Comparison of ENCODE assay signal across 9 cellular contexts in genomic region chr4:99817310-99817885, GRCh38. TPM values are rescaled to one million over a fixed set of nuclear protein-coding genes. Genes with fewer than 3 reads are reported as not detected.
DNase-seq lines count a peak whose midpoint lies in the region; ATAC-seq and TF ChIP-seq lines count a peak whose summit lies in the region.
"Had no signal": no experiment of that assay in that cellular context is flagged by ENCODE, and none has a peak within 500 bp of the region (broad histone marks: within the 10 kb centered on the region; RNA-seq: fewer than 3 reads in every experiment).

No MANE protein-coding gene starts in this region.

- H3K4me3 ChIP-seq in GM12865 (ENCODE audit: low read depth, low read length) (peak overlapping the region; percentile 76), lower lobe of right lung (peak overlapping the region; percentile 45), brain microvascular endothelial cell (ENCODE audit: low read depth, low read length) (no peak overlapping the region)

- peak; percentile 50 for DNase-seq in GM12865 (ENCODE audit: low read depth)
- DNase-seq in OCI-M2 (lab: John Stamatoyannopoulos, UW; ENCODE audit: unreplicated experiment): peak; percentile 9
- no peak for DNase-seq in lower lobe of right lung
- no peak for DNase-seq in HK-2 (ENCODE audit: unreplicated experiment)
- DNase-seq in DMS 273 treated with DMSO at 0.1 percent for 48 hours (lab: John Stamatoyannopoulos, UW): no peak
- DNase-seq in brain microvascular endothelial cell: no peak
- no peak for DNase-seq in activated gamma-delta T cell (lab: John Stamatoyannopoulos, UW)
- DNase-seq: SK-N-SH had no signal

- ATAC-seq in GM21723 (IDR thresholded peaks at IDR 0.05; ENCODE audit: unreplicated experiment) (peak; percentile 36), lower lobe of right lung (peak in 1 of 2 donors; percentile 25)

- in situ Hi-C loops in brain microvascular endothelial cell (cut with HindIII; ENCODE audit: low pct_ligation_motif_present, low sequenced_read_pairs): no loop called here

- peaks cover 26% of the 10 kb centered on the region for H3K4me1 ChIP-seq in lower lobe of right lung

- H3K36me3 ChIP-seq in lower lobe of right lung (no peaks in the 10 kb centered on the region), brain microvascular endothelial cell (replicated peaks) (no peaks in the 10 kb centered on the region)

- no peaks in the 10 kb centered on the region for H3K27me3 ChIP-seq in lower lobe of right lung (ENCODE audit: low read depth)
- H3K27me3 ChIP-seq in brain microvascular endothelial cell (replicated peaks): no peaks in the 10 kb centered on the region

- no peaks in the 10 kb centered on the region for H3K9me3 ChIP-seq in lower lobe of right lung
- H3K9me3 ChIP-seq: SK-N-SH had no signal

- H3K27ac ChIP-seq in lower lobe of right lung (peak overlapping the region; percentile 54), brain microvascular endothelial cell (no peak overlapping the region)

- intact Hi-C loops in lower lobe of right lung (cut with DNase I): no loop called here

- TF ChIP-seq CTCF in GM12865 (IDR thresholded peaks at IDR 0.05; ENCODE audit: insufficient read depth, low read depth, low read length, missing control alignments) (no peak), lower lobe of right lung (IDR thresholded peaks at IDR 0.05) (no peak), brain microvascular endothelial cell (IDR thresholded peaks at IDR 0.05; ENCODE audit: low read depth, low read length, missing control alignments) (no peak)

RNA-seq across cellular contexts. Expression of gene DAPP1, which starts 0.8 kb away (rescaled TPM):
- total RNA-seq in lower lobe of right lung: 15.1 TPM

Comparison
In these comparisons a context has a peak if more than half of its experiments do, and no peak if none do; other contexts are left out.
1. DNase-seq: peak in GM12865 (single experiment) and OCI-M2 (single experiment); none in lower lobe of right lung (single experiment), HK-2 (single experiment), DMS 273 treated with DMSO at 0.1 percent for 48 hours (single experiment), brain microvascular endothelial cell (single experiment) and activated gamma-delta T cell (single experiment).